In the genomic region with DNA sequence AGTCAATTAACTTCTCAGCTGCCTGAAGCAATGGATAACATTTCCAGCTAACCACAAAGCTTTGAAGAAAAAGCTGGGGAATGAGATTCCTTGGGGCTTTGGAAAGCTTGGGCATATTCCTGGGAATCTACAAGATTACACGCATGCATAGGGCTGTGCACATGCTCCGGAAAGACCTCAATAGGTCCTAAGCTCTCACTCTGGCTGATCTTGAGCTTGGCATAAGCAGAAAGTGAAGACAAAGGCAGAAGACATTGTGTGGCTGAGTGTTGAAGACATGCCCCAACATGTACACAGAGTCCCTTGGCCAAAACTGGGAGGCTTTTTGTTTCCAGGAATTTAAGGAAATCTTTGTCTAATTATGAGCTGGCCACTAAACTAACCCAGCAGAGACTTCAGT, we compare ENCODE assay signal across 13 cellular contexts. TPM values are rescaled to one million over a fixed set of nuclear protein-coding genes. Genes with fewer than 3 reads are reported as not detected.
DNase-seq lines count a peak whose midpoint lies in the region; ATAC-seq and TF ChIP-seq lines count a peak whose summit lies in the region.
"Had no signal": no experiment of that assay in that cellular context is flagged by ENCODE, and none has a peak within 500 bp of the region (broad histone marks: within the 10 kb centered on the region; RNA-seq: fewer than 3 reads in every experiment).

No MANE protein-coding gene starts in this region.

- H3K36me3 ChIP-seq in SJCRH30 (no peaks in the 10 kb centered on the region), psoas muscle (ENCODE audit: insufficient read depth in 1 of 2, low read depth in 1 of 2) (peaks cover 0 to 10% of the 10 kb centered on the region in 2 donors)
- H3K36me3 ChIP-seq: tibial artery had no signal

- intact Hi-C loops in psoas muscle (cut with DNase I), result no loop called here

- H3K9me3 ChIP-seq in SJCRH30 (replicated peaks) (no peaks in the 10 kb centered on the region), psoas muscle (no peaks in the 10 kb centered on the region)
- H3K9me3 ChIP-seq: tibial artery had no signal

- WGBS in psoas muscle, 3 donors, result 61 to 83% (median 61%) methylated on average over 2 of the region's 2 CpGs

- H3K27ac ChIP-seq in SJCRH30 (peak overlapping the region; percentile 35), psoas muscle (peak overlapping the region; percentile 71)
- H3K27ac ChIP-seq: coronary artery, tibial artery had no signal

- ATAC-seq in psoas muscle (peak in 1 of 4 donors; percentile 43), GM21528 (IDR thresholded peaks at IDR 0.05; ENCODE audit: low FRiP score, unreplicated experiment) (no peak)
- ATAC-seq: activated CD8-positive, alpha-beta memory T cell treated with anti-CD3 and anti-CD28 coated beads, Interleukin-2, amount 10 ng/mL, durations not matched to agents 7 days and 5 days; left lobe of liver had no signal

- peak; percentile 8 for DNase-seq in GM04504 (ENCODE audit: low read depth)
- peak; percentile 51 to 70 for DNase-seq in SJCRH30
- DNase-seq in fibroblast of mammary gland (ENCODE audit: low read depth), result peak; percentile 45
- no peak for DNase-seq in psoas muscle
- DNase-seq in activated CD4-positive, alpha-beta T cell treated with anti-CD3 and anti-CD28 coated beads, Interleukin-2, amount 50 U/mL, for 48 hours, result no peak
- no peak for DNase-seq in NCI-H1105 treated with DMSO at 0.1 percent for 48 hours (lab: John Stamatoyannopoulos, UW)
- DNase-seq in hippocampal formation (lab: John Stamatoyannopoulos, UW), result no peak
- DNase-seq: activated CD8-positive, alpha-beta memory T cell treated with anti-CD3 and anti-CD28 coated beads, Interleukin-2, amount 10 ng/mL, durations not matched to agents 7 days and 5 days; NCI-H526; tibial artery had no signal

- no peaks in the 10 kb centered on the region; the same call in 1 of the 2 replicates for H3K4me1 ChIP-seq in SJCRH30
- peaks cover 7% of the 10 kb centered on the region for H3K4me1 ChIP-seq in psoas muscle

- H3K4me3 ChIP-seq in SJCRH30 (no peak overlapping the region), fibroblast of mammary gland (ENCODE audit: control insufficient read depth, low read depth, low read length) (no peak overlapping the region), psoas muscle (no peak overlapping the region)
- H3K4me3 ChIP-seq: coronary artery, tibial artery had no signal

- TF ChIP-seq CTCF in fibroblast of mammary gland (conservative IDR thresholded peaks at IDR 0.05; ENCODE audit: control insufficient read depth, insufficient read depth, low read depth, low read length), result no peak
- TF ChIP-seq CTCF in psoas muscle (IDR thresholded peaks at IDR 0.05), result no peak

- H3K27me3 ChIP-seq in SJCRH30 (no peaks in the 10 kb centered on the region), psoas muscle (ENCODE audit: insufficient read depth in 3 of 3, low read length in 2 of 3) (no peaks in the 10 kb centered on the region)
- H3K27me3 ChIP-seq: tibial artery had no signal

RNA-seq across cellular contexts. Expression of a gene that starts 31.2 kb away (rescaled TPM):
- total RNA-seq in SJCRH30 (2014; rRNA removed; shearing (Covaris generic)), result 7.1 and 7.5 TPM in 2 replicates
- total RNA-seq in psoas muscle, result 10 to 100 TPM; 18.8 to 26.8 (median 22.6) TPM
- polyA plus RNA-seq in psoas muscle, result 10 to 100 TPM; 14.7 to 35.1 (median 20.4) TPM

RNA-seq across cellular contexts. Expression of a gene that starts 31.4 kb away (rescaled TPM):
- total RNA-seq in SJCRH30 (2014; rRNA removed; shearing (Covaris generic)), result 97.7 and 108 TPM in 2 replicates
- total RNA-seq in psoas muscle, result 10 to 100 TPM; 11.3 to 21.9 (median 18.9) TPM
- polyA plus RNA-seq in psoas muscle, result 10 to 100 TPM; 16.8 to 37.0 (median 27.5) TPM

Comparison
In these comparisons a context has a peak if more than half of its experiments do, and no peak if none do; other contexts are left out.
1. DNase-seq: peak in GM04504 (single experiment), SJCRH30 (2 of 2) and fibroblast of mammary gland (single experiment); none in psoas muscle (0 of 2), activated CD4-positive, alpha-beta T cell treated with anti-CD3 and anti-CD28 coated beads, Interleukin-2, amount 50 U/mL, for 48 hours (0 of 2), NCI-H1105 treated with DMSO at 0.1 percent for 48 hours (single experiment) and hippocampal formation (0 of 2).